12 cellular contexts compared by ENCODE assay signal in the genomic region with DNA sequence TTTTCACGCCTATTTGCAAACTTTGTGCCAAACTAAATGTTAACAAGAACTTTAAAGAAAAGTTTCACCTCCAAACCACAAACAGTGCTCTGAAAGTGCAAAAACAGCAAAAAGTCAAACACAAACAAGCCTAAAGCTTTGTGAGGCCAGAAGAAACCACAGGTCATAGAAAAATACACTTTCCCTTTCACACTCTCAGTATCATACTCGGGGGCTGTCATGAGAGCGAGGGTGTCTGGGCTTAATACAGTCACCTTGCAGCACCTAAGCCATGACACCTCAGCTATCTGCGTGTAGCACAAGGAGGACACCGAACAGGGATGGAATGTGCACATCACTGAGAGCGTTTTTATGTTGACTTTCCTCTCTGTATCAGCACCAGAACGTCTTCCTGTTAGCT. TPM values are rescaled to one million over a fixed set of nuclear protein-coding genes. Genes with fewer than 3 reads are reported as not detected.
DNase-seq lines count a peak whose midpoint lies in the region; ATAC-seq and TF ChIP-seq lines count a peak whose summit lies in the region.
"Had no signal": no experiment of that assay in that cellular context is flagged by ENCODE, and none has a peak within 500 bp of the region (broad histone marks: within the 10 kb centered on the region; RNA-seq: fewer than 3 reads in every experiment).

No MANE protein-coding gene starts in this region.

- peak overlapping the region; percentile 61 for H2AFZ ChIP-seq in neural progenitor cell (replicated peaks)

- intact Hi-C loops in activated CD4-positive, alpha-beta memory T cell treated with anti-CD3 and anti-CD28 coated beads for 36 hours (cut with micrococcal nuclease): loop anchor here (1.0 kb wide), 1 partner anchor 82 kb away; no protein-coding TSS in a partner anchor

- no peaks in the 10 kb centered on the region for H3K27me3 Mint-ChIP-seq in activated T-cell treated with anti-CD3 and anti-CD28 coated beads, Interleukin-2, amount 50 U/mL, for 24 hours
- H3K27me3 Mint-ChIP-seq in activated CD4-positive, alpha-beta memory T cell treated with anti-CD3 and anti-CD28 coated beads for 36 hours: no peaks in the 10 kb centered on the region
- peaks cover 5% of the 10 kb centered on the region for H3K27me3 Mint-ChIP-seq in neural progenitor cell (ENCODE audit: insufficient read depth, low read depth)
- H3K27me3 Mint-ChIP-seq: naive B cell had no signal

- H3K36me3 ChIP-seq in neural progenitor cell: no peaks in the 10 kb centered on the region

- POLR2A ChIA-PET in activated CD4-positive, alpha-beta memory T cell treated with anti-CD3 and anti-CD28 coated beads for 36 hours (lab: Charles Lee): interaction anchor here (0.6 to 1.4 kb wide), 5 partner anchors 9 to 146 kb away, joined by 3 to 5 read pairs (median 4); partner anchors contain the start of gene PTPN2

- no peak overlapping the region for H3K4me2 ChIP-seq in neural progenitor cell

- CTCF ChIA-PET in activated CD4-positive, alpha-beta memory T cell treated with anti-CD3 and anti-CD28 coated beads for 36 hours (lab: Charles Lee): interaction anchor here (0.6 to 2.5 kb wide), 8 partner anchors 13 to 536 kb away, joined by 3 to 34 read pairs (median 3); no protein-coding TSS in a partner anchor

- DNase-seq in activated T-cell treated with anti-CD3 and anti-CD28 coated beads, Interleukin-2, amount 50 U/mL, for 24 hours: no peak
- no peak for DNase-seq in activated T-cell treated with anti-CD3 and anti-CD28 coated beads, Interleukin-2, amount 50 U/mL, for 1 hour
- peak; percentile 61 for DNase-seq in activated CD4-positive, alpha-beta memory T cell treated with anti-CD3 and anti-CD28 coated beads for 36 hours
- DNase-seq in neural progenitor cell (ENCODE audit: low spot score): no peak
- no peak for DNase-seq in NCI-H345 treated with DMSO at 0.1 percent for 48 hours (lab: John Stamatoyannopoulos, UW; ENCODE audit: unreplicated experiment)
- DNase-seq in NCI-H446 (lab: John Stamatoyannopoulos, UW): no peak
- DNase-seq: cortex of kidney, kidney, naive B cell, NCI-H1694 treated with DMSO at 0.1 percent for 48 hours had no signal

- no peak overlapping the region for H3K4me3 Mint-ChIP-seq in activated T-cell treated with anti-CD3 and anti-CD28 coated beads, Interleukin-2, amount 50 U/mL, for 24 hours
- no peak overlapping the region for H3K4me3 Mint-ChIP-seq in activated CD4-positive, alpha-beta memory T cell treated with anti-CD3 and anti-CD28 coated beads for 36 hours
- H3K4me3 Mint-ChIP-seq in neural progenitor cell: no peak overlapping the region
- H3K4me3 Mint-ChIP-seq: naive B cell had no signal

- H3K4me1 Mint-ChIP-seq in activated T-cell treated with anti-CD3 and anti-CD28 coated beads, Interleukin-2, amount 50 U/mL, for 24 hours (ENCODE audit: low read depth): peaks cover 8% of the 10 kb centered on the region
- peaks cover 6% of the 10 kb centered on the region for H3K4me1 Mint-ChIP-seq in activated CD4-positive, alpha-beta memory T cell treated with anti-CD3 and anti-CD28 coated beads for 36 hours (ENCODE audit: low read depth)
- no peaks in the 10 kb centered on the region for H3K4me1 Mint-ChIP-seq in neural progenitor cell
- H3K4me1 Mint-ChIP-seq: naive B cell had no signal

- H3K4me3 ChIP-seq in neural progenitor cell: no peak overlapping the region

- ATAC-seq in GM21723 (IDR thresholded peaks at IDR 0.05; ENCODE audit: unreplicated experiment) (peak; percentile 69), HG03378 (IDR thresholded peaks at IDR 0.05; ENCODE audit: unreplicated experiment) (no peak)

- H4K20me1 ChIP-seq in neural progenitor cell (ENCODE audit: low read depth): no peaks in the 10 kb centered on the region

- no peaks in the 10 kb centered on the region for H3K27me3 ChIP-seq in neural progenitor cell

- H3K9me3 ChIP-seq in neural progenitor cell (ENCODE audit: low read depth): no peaks in the 10 kb centered on the region

- no peak overlapping the region for H3K27ac ChIP-seq in neural progenitor cell

- no peaks in the 10 kb centered on the region for H3K79me2 ChIP-seq in neural progenitor cell (ENCODE audit: low read depth)

- H3K9me3 Mint-ChIP-seq in activated T-cell treated with anti-CD3 and anti-CD28 coated beads, Interleukin-2, amount 50 U/mL, for 24 hours: no peaks in the 10 kb centered on the region
- H3K9me3 Mint-ChIP-seq in activated CD4-positive, alpha-beta memory T cell treated with anti-CD3 and anti-CD28 coated beads for 36 hours: no peaks in the 10 kb centered on the region
- no peaks in the 10 kb centered on the region for H3K9me3 Mint-ChIP-seq in neural progenitor cell
- H3K9me3 Mint-ChIP-seq: naive B cell had no signal

- no peak for TF ChIP-seq CTCF in neural progenitor cell (IDR thresholded peaks at IDR 0.05)

- H3K4me1 ChIP-seq in neural progenitor cell: no peaks in the 10 kb centered on the region

- H3K36me3 Mint-ChIP-seq in activated T-cell treated with anti-CD3 and anti-CD28 coated beads, Interleukin-2, amount 50 U/mL, for 24 hours (ENCODE audit: low read depth): no peaks in the 10 kb centered on the region
- H3K36me3 Mint-ChIP-seq in activated CD4-positive, alpha-beta memory T cell treated with anti-CD3 and anti-CD28 coated beads for 36 hours: no peaks in the 10 kb centered on the region
- H3K36me3 Mint-ChIP-seq in neural progenitor cell: no peaks in the 10 kb centered on the region
- H3K36me3 Mint-ChIP-seq: naive B cell had no signal

- H3K27ac Mint-ChIP-seq in activated T-cell treated with anti-CD3 and anti-CD28 coated beads, Interleukin-2, amount 50 U/mL, for 24 hours: peak overlapping the region; percentile 33
- no peak overlapping the region for H3K27ac Mint-ChIP-seq in activated CD4-positive, alpha-beta memory T cell treated with anti-CD3 and anti-CD28 coated beads for 36 hours
- H3K27ac Mint-ChIP-seq in neural progenitor cell: no peak overlapping the region
- H3K27ac Mint-ChIP-seq: naive B cell had no signal

- no peaks in the 10 kb centered on the region for H3F3A ChIP-seq in neural progenitor cell (ENCODE audit: low read depth)

- no peak overlapping the region for H3K9ac ChIP-seq in neural progenitor cell

RNA-seq across cellular contexts. Expression of gene SEH1L, which starts 26.6 kb away (rescaled TPM):
- 10 to 100 TPM; 90.3 to 92.5 TPM for total RNA-seq in activated CD4-positive, alpha-beta memory T cell treated with anti-CD3 and anti-CD28 coated beads for 36 hours
- 40.5 and 48.6 TPM in 2 replicates for total RNA-seq in neural progenitor cell (ENCODE audit: low replicate concordance)

RNA-seq across cellular contexts. Expression of gene PTPN2, which starts 37.1 kb away (rescaled TPM):
- total RNA-seq in activated CD4-positive, alpha-beta memory T cell treated with anti-CD3 and anti-CD28 coated beads for 36 hours: 10 to 100 TPM; 68.8 to 73.3 TPM
- total RNA-seq in neural progenitor cell (ENCODE audit: low replicate concordance): 47.7 and 57.9 TPM in 2 replicates
